8 cellular contexts compared by ENCODE assay signal in genomic region chr1:155000725-155001437, GRCh38. TPM values are rescaled to one million over a fixed set of nuclear protein-coding genes. Genes with fewer than 3 reads are reported as not detected.
DNase-seq lines count a peak whose midpoint lies in the region; ATAC-seq and TF ChIP-seq lines count a peak whose summit lies in the region.

No MANE protein-coding gene starts in this region.

- peak; percentile 32 for ATAC-seq in CD8-positive, alpha-beta T cell

- peak overlapping the region; percentile 64 for H3K27ac ChIP-seq in CD8-positive, alpha-beta T cell (ENCODE audit: low read depth, low read length)
- H3K27ac ChIP-seq in HUES64 (ENCODE audit: low read depth, low read length) = peak overlapping the region; percentile 97
- peak overlapping the region; percentile 95 for H3K27ac ChIP-seq in OCI-LY3 (ENCODE audit: low read length)

- H3K9me3 Mint-ChIP-seq in CD8-positive, alpha-beta T cell = no peaks in the 10 kb centered on the region
- H3K9me3 Mint-ChIP-seq in endothelial cell (ENCODE audit: unreplicated experiment) (no peaks in the 10 kb centered on the region), mesothelial cell of epicardium (no peaks in the 10 kb centered on the region)

- CTCF ChIA-PET in CD8-positive, alpha-beta T cell (lab: Charles Lee) = interaction anchor here (0.6 to 10.9 kb wide), 10 partner anchors 12 to 665 kb away, joined by 3 to 178 read pairs (median 4); partner anchors contain the start of genes CKS1B, FLAD1 and PYGO2

- no peaks in the 10 kb centered on the region for H3K27me3 Mint-ChIP-seq in CD8-positive, alpha-beta T cell (ENCODE audit: low read depth)
- H3K27me3 Mint-ChIP-seq in endothelial cell (ENCODE audit: unreplicated experiment) (peaks cover 13% of the 10 kb centered on the region), mesothelial cell of epicardium (ENCODE audit: low read depth) (no peaks in the 10 kb centered on the region)

- H3K9me3 ChIP-seq in CD8-positive, alpha-beta T cell (ENCODE audit: low read length) = no peaks in the 10 kb centered on the region
- no peaks in the 10 kb centered on the region for H3K9me3 ChIP-seq in HUES64 (ENCODE audit: insufficient read depth, low read depth, low read length)
- H3K9me3 ChIP-seq in OCI-LY3 (ENCODE audit: insufficient read depth, low read length) = no peaks in the 10 kb centered on the region

- POLR2A ChIA-PET in CD8-positive, alpha-beta T cell (lab: Charles Lee) = interaction anchor here (1.2 to 2.1 kb wide), 7 partner anchors 10 to 45 kb away, joined by 3 to 9 read pairs (median 7); partner anchors contain the start of genes CKS1B, FLAD1, PBXIP1 and PYGO2

- H3K4me3 ChIP-seq in CD8-positive, alpha-beta T cell (ENCODE audit: low read depth, low read length) = peak overlapping the region; percentile 99
- H3K4me3 ChIP-seq in HUES64 (ENCODE audit: low read length) (peak overlapping the region; percentile 82), OCI-LY3 (ENCODE audit: low read length) (peak overlapping the region; percentile 84)

- H3K9ac ChIP-seq in HUES64 (ENCODE audit: low read depth, low read length) (peak overlapping the region; percentile 84), OCI-LY3 (ENCODE audit: low read length) (peak overlapping the region; percentile 89)

- WGBS in HUES64 = 1% methylated on average over 44 of the region's 44 CpGs

- no peaks in the 10 kb centered on the region for H3K36me3 ChIP-seq in CD8-positive, alpha-beta T cell (ENCODE audit: insufficient read depth, low read length)
- H3K36me3 ChIP-seq in HUES64 (ENCODE audit: insufficient read depth, low read length) = no peaks in the 10 kb centered on the region
- peaks cover 2% of the 10 kb centered on the region for H3K36me3 ChIP-seq in OCI-LY3 (replicated peaks; ENCODE audit: low read depth, low read length)

- H3K79me2 ChIP-seq in OCI-LY3 (ENCODE audit: low read length) = peaks cover 33% of the 10 kb centered on the region

- peak overlapping the region; percentile 82 for H3K4me2 ChIP-seq in OCI-LY3 (ENCODE audit: low read length)

- H3K36me3 Mint-ChIP-seq in CD8-positive, alpha-beta T cell = peaks cover 2% of the 10 kb centered on the region
- no peaks in the 10 kb centered on the region for H3K36me3 Mint-ChIP-seq in endothelial cell (ENCODE audit: low read depth, unreplicated experiment)
- no peaks in the 10 kb centered on the region for H3K36me3 Mint-ChIP-seq in mesothelial cell of epicardium

- peak; percentile 40 to 79 (median 74) for DNase-seq in CD8-positive, alpha-beta T cell
- DNase-seq in GM20000 (ENCODE audit: low spot score) (peak; percentile 90), activated T-cell treated with anti-CD3 and anti-CD28 coated beads for 1 hour (ENCODE audit: low read depth) (peak; percentile 66), endothelial cell (ENCODE audit: low spot score) (peak; percentile 82), mesothelial cell of epicardium (ENCODE audit: low spot score in 2 of 2, unreplicated experiment in 2 of 2) (peak; percentile 59 to 82)
- DNase-seq in stimulated activated CD8-positive, alpha-beta memory T cell treated with anti-CD3 and anti-CD28 coated beads, Interleukin-15, amount 100 ng/mL, for 4 hours (ENCODE audit: low read depth in 2 of 2) = peak; percentile 48 to 67

- H3K4me1 ChIP-seq in CD8-positive, alpha-beta T cell (ENCODE audit: insufficient read depth, low read length) = peaks cover 47% of the 10 kb centered on the region
- peaks cover 10% of the 10 kb centered on the region for H3K4me1 ChIP-seq in HUES64 (ENCODE audit: insufficient read depth, low read length)
- H3K4me1 ChIP-seq in OCI-LY3 (ENCODE audit: low read length) = peaks cover 44% of the 10 kb centered on the region

- H3K4me3 Mint-ChIP-seq in CD8-positive, alpha-beta T cell = peak overlapping the region; percentile 88
- H3K4me3 Mint-ChIP-seq in endothelial cell (ENCODE audit: unreplicated experiment) = peak overlapping the region; percentile 84
- H3K4me3 Mint-ChIP-seq in mesothelial cell of epicardium = peak overlapping the region; percentile 90

- H3K27ac Mint-ChIP-seq in CD8-positive, alpha-beta T cell = peak overlapping the region; percentile 82
- H3K27ac Mint-ChIP-seq in endothelial cell (ENCODE audit: unreplicated experiment) = no peak overlapping the region
- peak overlapping the region; percentile 94 for H3K27ac Mint-ChIP-seq in mesothelial cell of epicardium

- H3K27me3 ChIP-seq in CD8-positive, alpha-beta T cell (ENCODE audit: insufficient read depth, low read length) = no peaks in the 10 kb centered on the region
- H3K27me3 ChIP-seq in HUES64 (ENCODE audit: insufficient read depth, low read length) (no peaks in the 10 kb centered on the region), OCI-LY3 (ENCODE audit: low read depth, low read length) (no peaks in the 10 kb centered on the region)

- H3K4me1 Mint-ChIP-seq in CD8-positive, alpha-beta T cell (ENCODE audit: low read depth) = peaks cover 49% of the 10 kb centered on the region
- peaks cover 22% of the 10 kb centered on the region for H3K4me1 Mint-ChIP-seq in endothelial cell (ENCODE audit: unreplicated experiment)
- peaks cover 27% of the 10 kb centered on the region for H3K4me1 Mint-ChIP-seq in mesothelial cell of epicardium

- H4K20me1 ChIP-seq in OCI-LY3 (ENCODE audit: insufficient read depth, low read length) = no peaks in the 10 kb centered on the region

- intact Hi-C loops in CD8-positive, alpha-beta T cell (cut with DNase I, micrococcal nuclease) = loop anchor here (1.0 to 5.0 kb wide), 7 partner anchors 16 to 1051 kb away; partner anchors contain the start of genes PYGO2 (in 2 of the 2), LAMTOR2 (in 1 of the 2), PBXIP1 (in 1 of the 2) and SLC50A1 (in 1 of the 2)

- H2AFZ ChIP-seq in OCI-LY3 (ENCODE audit: low read depth, low read length) = 0 out of 2 replicates have a peak overlapping the region, but pooled peaks have one; percentile 7

- TF ChIP-seq CTCF in CD8-positive, alpha-beta T cell (IDR thresholded peaks at IDR 0.05) = no peak
- TF ChIP-seq CTCF in GM20000 (IDR thresholded peaks at IDR 0.05; ENCODE audit: extremely low read depth, missing control alignments) (no peak), OCI-LY3 (IDR thresholded peaks at IDR 0.05; ENCODE audit: low read depth, low read length) (peak; percentile 17; the same call in 1 of the 2 replicates), endothelial cell (IDR thresholded peaks at IDR 0.05; ENCODE audit: unreplicated experiment) (no peak), mesothelial cell of epicardium (IDR thresholded peaks at IDR 0.05; ENCODE audit: unreplicated experiment) (no peak)

RNA-seq across cellular contexts. Expression of gene ZBTB7B, which starts 1.7 kb away (rescaled TPM):
- 1 to 10 TPM; 6.9 to 7.1 TPM for total RNA-seq in CD8-positive, alpha-beta T cell
- 13.0 TPM for polyA plus RNA-seq in HUES64 (2013, experiment 1 of 2)
- 9.5 TPM for polyA plus RNA-seq in HUES64 (2013, experiment 2 of 2)
- 23.3 TPM for total RNA-seq in endothelial cell (ENCODE audit: unreplicated experiment)
- total RNA-seq in mesothelial cell of epicardium = 19.9 to 21.7 TPM (median 21.7 TPM) in 3 replicates

RNA-seq across cellular contexts. Expression of gene LENEP, which starts 7.5 kb away (rescaled TPM):
- not detected for total RNA-seq in CD8-positive, alpha-beta T cell
- polyA plus RNA-seq in HUES64 (2013, experiment 1 of 2) = not detected
- polyA plus RNA-seq in HUES64 (2013, experiment 2 of 2) = not detected
- 0.82 TPM for total RNA-seq in endothelial cell (ENCODE audit: unreplicated experiment)
- total RNA-seq in mesothelial cell of epicardium = 0.49 to 1.3 TPM (median 0.87 TPM) in 3 replicates

RNA-seq across cellular contexts. Expression of gene FLAD1, which starts 17.7 kb away (rescaled TPM):
- total RNA-seq in CD8-positive, alpha-beta T cell = 10 to 100 TPM; 17.4 to 19.0 TPM
- polyA plus RNA-seq in HUES64 (2013, experiment 1 of 2) = 58.3 TPM
- 49.8 TPM for polyA plus RNA-seq in HUES64 (2013, experiment 2 of 2)
- total RNA-seq in endothelial cell (ENCODE audit: unreplicated experiment) (35.9 TPM), mesothelial cell of epicardium (46.8 to 49.6 TPM (median 48.3 TPM) in 3 replicates)

RNA-seq across cellular contexts. Expression of gene CKS1B, which starts 26.4 kb away (rescaled TPM):
- total RNA-seq in CD8-positive, alpha-beta T cell = 1 to 10 TPM; 2.3 to 2.9 TPM
- 351 TPM for polyA plus RNA-seq in HUES64 (2013, experiment 1 of 2)
- 391 TPM for polyA plus RNA-seq in HUES64 (2013, experiment 2 of 2)
- total RNA-seq in endothelial cell (ENCODE audit: unreplicated experiment) (48.3 TPM), mesothelial cell of epicardium (64.0 to 70.9 TPM (median 68.2 TPM) in 3 replicates)

RNA-seq across cellular contexts. Expression of gene SHC1, which starts 30.3 kb away (rescaled TPM):
- total RNA-seq in CD8-positive, alpha-beta T cell = 10 to 100 TPM; 54.5 to 58.3 TPM
- polyA plus RNA-seq in HUES64 (2013, experiment 1 of 2) = 119 TPM
- 133 TPM for polyA plus RNA-seq in HUES64 (2013, experiment 2 of 2)
- total RNA-seq in endothelial cell (ENCODE audit: unreplicated experiment) = 915 TPM
- total RNA-seq in mesothelial cell of epicardium = 115 to 132 TPM (median 117 TPM) in 3 replicates

Comparison
In these comparisons a context has a peak if more than half of its experiments do, and no peak if none do; other contexts are left out.
1. Peak in every context shown above with its lines: DNase-seq, ATAC-seq, H3K4me3 ChIP-seq and H3K27ac ChIP-seq.